ENCODE assay signal across 9 cellular contexts in genomic region chr16:74034862-74035261, GRCh38.
A peak's percentile ranks its signal among the peaks of the same experiment; 100 is the strongest.
DNase-seq lines count a peak whose midpoint lies in the region; ATAC-seq and TF ChIP-seq lines count a peak whose summit lies in the region.
"Had no signal": no experiment of that assay in that cellular context is flagged by ENCODE, and none has a peak within 500 bp of the region (broad histone marks: within the 10 kb centered on the region; RNA-seq: fewer than 3 reads in every experiment).

No MANE protein-coding gene starts in this region.

- H3K4me3 ChIP-seq in AG09309 (ENCODE audit: control insufficient read depth, low read depth, low read length) (no peak overlapping the region), H7 (ENCODE audit: insufficient read depth, low read depth, low read length) (no peak overlapping the region), iPS-20b (ENCODE audit: low read length) (no peak overlapping the region)

- TF ChIP-seq CTCF in AG09309 (IDR thresholded peaks at IDR 0.05; ENCODE audit: control insufficient read depth, insufficient read depth, low read depth, low read length, missing control alignments), result peak; percentile 43

- peaks cover 58% of the 10 kb centered on the region for H3K4me1 ChIP-seq in iPS-20b (ENCODE audit: insufficient read depth, low read length)

- peak overlapping the region; percentile 29; the same call in 1 of the 2 replicates for H3K9ac ChIP-seq in iPS-20b (ENCODE audit: low read depth, low read length)

- H3K27ac Mint-ChIP-seq in activated CD4-positive, alpha-beta T cell treated with anti-CD3 and anti-CD28 coated beads, Interleukin-2, amount 10 ng/mL, durations not matched to agents 24 days and 14 days, result no peak overlapping the region

- H3K36me3 ChIP-seq in H7 (replicated peaks; ENCODE audit: control insufficient read depth, insufficient read depth, low read length), result no peaks in the 10 kb centered on the region
- no peaks in the 10 kb centered on the region for H3K36me3 ChIP-seq in iPS-20b (ENCODE audit: insufficient read depth, low read depth, low read length)

- H3K27me3 Mint-ChIP-seq in activated CD4-positive, alpha-beta T cell treated with anti-CD3 and anti-CD28 coated beads, Interleukin-2, amount 10 ng/mL, durations not matched to agents 24 days and 14 days, result peaks cover 3% of the 10 kb centered on the region

- H3K4me3 Mint-ChIP-seq in activated CD4-positive, alpha-beta T cell treated with anti-CD3 and anti-CD28 coated beads, Interleukin-2, amount 10 ng/mL, durations not matched to agents 24 days and 14 days, result no peak overlapping the region

- no peak for ATAC-seq in HG03378 (IDR thresholded peaks at IDR 0.05; ENCODE audit: unreplicated experiment)

- H3K27ac ChIP-seq in iPS-20b (ENCODE audit: low read length), result no peak overlapping the region

- no peaks in the 10 kb centered on the region for H3K4me1 Mint-ChIP-seq in activated CD4-positive, alpha-beta T cell treated with anti-CD3 and anti-CD28 coated beads, Interleukin-2, amount 10 ng/mL, durations not matched to agents 24 days and 14 days

- H3K27me3 ChIP-seq in H7 (ENCODE audit: control insufficient read depth, insufficient read depth, low read length), result no peaks in the 10 kb centered on the region
- H3K27me3 ChIP-seq in iPS-20b (ENCODE audit: insufficient read depth, low read length), result no peaks in the 10 kb centered on the region

- DNase-seq in AG09309 (ENCODE audit: low read depth) (no peak), H7 (peak; percentile 32), SHP77 treated with DMSO at 0.1 percent for 48 hours (lab: John Stamatoyannopoulos, UW) (peak; percentile 6)
- DNase-seq in activated naive CD4-positive, alpha-beta T cell treated with Interleukin-2 at 50 U/mL for 16 hours, result no peak
- DNase-seq in stimulated activated CD4-positive, alpha-beta T cell treated with anti-CD3 and anti-CD28 coated beads, Interleukin-1b, Interleukin-23, amount 100 ng/mL, for 48 hours, result no peak
- no peak for DNase-seq in activated CD4-positive, alpha-beta T cell treated with anti-CD3 and anti-CD28 coated beads, Interleukin-2, amount 10 ng/mL, durations not matched to agents 24 days and 14 days
- DNase-seq: activated CD4-positive, alpha-beta T cell treated with anti-CD3 and anti-CD28 coated beads, Interleukin-2, amount 50 U/mL, for 1 hour had no signal

- H3K9me3 Mint-ChIP-seq in activated CD4-positive, alpha-beta T cell treated with anti-CD3 and anti-CD28 coated beads, Interleukin-2, amount 10 ng/mL, durations not matched to agents 24 days and 14 days, result no peaks in the 10 kb centered on the region

- intact Hi-C loops in activated CD4-positive, alpha-beta T cell treated with anti-CD3 and anti-CD28 coated beads, Interleukin-2, amount 10 ng/mL, durations not matched to agents 24 days and 14 days (cut with micrococcal nuclease), result no loop called here

- H3K9me3 ChIP-seq in iPS-20b (ENCODE audit: insufficient read depth, low read depth, low read length), result no peaks in the 10 kb centered on the region

- no peaks in the 10 kb centered on the region for H3K36me3 Mint-ChIP-seq in activated CD4-positive, alpha-beta T cell treated with anti-CD3 and anti-CD28 coated beads, Interleukin-2, amount 10 ng/mL, durations not matched to agents 24 days and 14 days (ENCODE audit: low read depth)

Comparison
In these comparisons a context has a peak if more than half of its experiments do, and no peak if none do; other contexts are left out.
1. DNase-seq: peak in H7 (single experiment) and SHP77 treated with DMSO at 0.1 percent for 48 hours (single experiment); none in AG09309 (single experiment), activated naive CD4-positive, alpha-beta T cell treated with Interleukin-2 at 50 U/mL for 16 hours (single experiment), stimulated activated CD4-positive, alpha-beta T cell treated with anti-CD3 and anti-CD28 coated beads, Interleukin-1b, Interleukin-23, amount 100 ng/mL, for 48 hours (single experiment) and activated CD4-positive, alpha-beta T cell treated with anti-CD3 and anti-CD28 coated beads, Interleukin-2, amount 10 ng/mL, durations not matched to agents 24 days and 14 days (single experiment).